ENCODE assay signal across 17 cellular contexts in genomic region chr14:95023115-95023514, GRCh38.
"Had no signal": no experiment of that assay in that cellular context is flagged by ENCODE, and none has a peak within 500 bp of the region (broad histone marks: within the 10 kb centered on the region; RNA-seq: fewer than 3 reads in every experiment).

No MANE protein-coding gene starts in this region.

- DNase-seq: KBM-7, MV-4-11, NCI-H1048, NCI-H1105, NCI-H1417, NCI-H1436 treated with DMSO at 0.1 percent for 48 hours, NCI-H1694, NCI-H1930, NCI-H2081, NCI-H2107, NCI-H2227 treated with DMSO at 0.1 percent for 48 hours, NCI-H524 treated with DMSO at 0.1 percent for 48 hours, NCI-H69, NCI-H774, Right ventricle myocardium superior, RPMI8226, SIG-M5 had no signal
